3 cellular contexts compared by ENCODE assay signal in the genomic region with DNA sequence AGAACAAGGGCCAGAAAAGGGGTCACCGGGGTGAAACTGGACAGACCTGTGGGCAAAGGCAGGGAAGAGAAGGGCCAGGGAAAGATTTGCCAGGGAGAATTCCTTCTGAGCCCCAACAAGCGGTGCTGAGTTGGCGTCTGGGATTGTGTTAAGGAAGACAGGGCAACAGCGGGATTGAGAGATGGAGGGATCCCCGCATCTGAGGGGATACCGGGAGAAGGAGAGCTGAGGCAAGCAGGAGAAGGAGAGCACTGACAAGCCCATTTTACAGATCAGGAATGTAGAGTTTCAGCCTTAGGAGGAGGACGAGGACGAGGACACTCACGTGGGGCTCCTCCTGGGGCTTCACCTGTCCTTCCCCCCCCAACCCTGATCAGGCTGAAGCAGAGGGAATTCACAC.
TF ChIP-seq lines count a peak whose summit lies in the region.

No MANE protein-coding gene starts in this region.

TF ChIP-seq in SK-N-SH, 30 proteins besides CTCF, POLR2A, EP300 and RAD21:
- TF ChIP-seq USF1 (IDR thresholded peaks at IDR 0.05; ENCODE audit: borderline replicate concordance, low read depth) (no peak), FOSL2 (IDR thresholded peaks at IDR 0.05; ENCODE audit: borderline replicate concordance, low read depth) (no peak), FOXM1 (IDR thresholded peaks at IDR 0.05; ENCODE audit: low read depth) (no peak), RFX5 (IDR thresholded peaks at IDR 0.05; ENCODE audit: low read length) (no peak), JUND (IDR thresholded peaks at IDR 0.05) (no peak), FOXJ3 (CRISPR knock-in tag; IDR thresholded peaks at IDR 0.05) (no peak)

TF ChIP-seq in SK-N-SH treated with all-trans-retinoic acid at 6 μM for 48 hours, 23 proteins besides CTCF, POLR2A, EP300 and RAD21:
- TF ChIP-seq ZFP30 (CRISPR knock-in tag; IDR thresholded peaks at IDR 0.05), result no peak
- no peak for TF ChIP-seq ZFP3 (CRISPR knock-in tag; IDR thresholded peaks at IDR 0.05)
- TF ChIP-seq ZC3H10 (CRISPR knock-in tag; IDR thresholded peaks at IDR 0.05), result no peak
- TF ChIP-seq OSR1 (CRISPR knock-in tag; IDR thresholded peaks at IDR 0.05), result no peak
- TF ChIP-seq CREB5 (CRISPR knock-in tag; IDR thresholded peaks at IDR 0.05; ENCODE audit: low read depth), result no peak
- TF ChIP-seq TOX (CRISPR knock-in tag; IDR thresholded peaks at IDR 0.05; ENCODE audit: borderline replicate concordance), result no peak

TF ChIP-seq in IMR-90, 13 proteins besides CTCF, POLR2A, EP300 and RAD21:
- no peak for TF ChIP-seq MAFK (IDR thresholded peaks at IDR 0.05; ENCODE audit: low read depth, low read length)
- no peak for TF ChIP-seq RFX5 (IDR thresholded peaks at IDR 0.05; ENCODE audit: low read depth, low read length)
- no peak for TF ChIP-seq MAZ (IDR thresholded peaks at IDR 0.05; ENCODE audit: borderline replicate concordance, low read depth, low read length)
- no peak for TF ChIP-seq USF2 (IDR thresholded peaks at IDR 0.05; ENCODE audit: low read depth, low read length)
- no peak for TF ChIP-seq RCOR1 (IDR thresholded peaks at IDR 0.05; ENCODE audit: insufficient replicate concordance, low read length)
- no peak for TF ChIP-seq CHD1 (IDR thresholded peaks at IDR 0.05; ENCODE audit: low read depth, low read length)
- no peak for TF ChIP-seq NFE2L2 (IDR thresholded peaks at IDR 0.05; ENCODE audit: low read depth, low read length)
- no peak for TF ChIP-seq SMC3 (IDR thresholded peaks at IDR 0.05; ENCODE audit: low read depth, low read length)
- no peak for TF ChIP-seq CEBPB (IDR thresholded peaks at IDR 0.05; ENCODE audit: low read depth, low read length)
- TF ChIP-seq FOS (IDR thresholded peaks at IDR 0.05; ENCODE audit: low read depth, low read length), result no peak
- TF ChIP-seq MXI1 (IDR thresholded peaks at IDR 0.05; ENCODE audit: borderline replicate concordance, low read depth, low read length), result no peak
- TF ChIP-seq BHLHE40 (IDR thresholded peaks at IDR 0.05; ENCODE audit: low read depth, low read length), result no peak
- TF ChIP-seq, protein P1, sequence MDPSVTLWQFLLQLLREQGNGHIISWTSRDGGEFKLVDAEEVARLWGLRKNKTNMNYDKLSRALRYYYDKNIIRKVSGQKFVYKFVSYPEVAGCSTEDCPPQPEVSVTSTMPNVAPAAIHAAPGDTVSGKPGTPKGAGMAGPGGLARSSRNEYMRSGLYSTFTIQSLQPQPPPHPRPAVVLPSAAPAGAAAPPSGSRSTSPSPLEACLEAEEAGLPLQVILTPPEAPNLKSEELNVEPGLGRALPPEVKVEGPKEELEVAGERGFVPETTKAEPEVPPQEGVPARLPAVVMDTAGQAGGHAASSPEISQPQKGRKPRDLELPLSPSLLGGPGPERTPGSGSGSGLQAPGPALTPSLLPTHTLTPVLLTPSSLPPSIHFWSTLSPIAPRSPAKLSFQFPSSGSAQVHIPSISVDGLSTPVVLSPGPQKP (IDR thresholded peaks at IDR 0.05; ENCODE audit: borderline replicate concordance, low read depth, low read length), result no peak
